ENCODE assay signal across 8 cellular contexts in the genomic region with DNA sequence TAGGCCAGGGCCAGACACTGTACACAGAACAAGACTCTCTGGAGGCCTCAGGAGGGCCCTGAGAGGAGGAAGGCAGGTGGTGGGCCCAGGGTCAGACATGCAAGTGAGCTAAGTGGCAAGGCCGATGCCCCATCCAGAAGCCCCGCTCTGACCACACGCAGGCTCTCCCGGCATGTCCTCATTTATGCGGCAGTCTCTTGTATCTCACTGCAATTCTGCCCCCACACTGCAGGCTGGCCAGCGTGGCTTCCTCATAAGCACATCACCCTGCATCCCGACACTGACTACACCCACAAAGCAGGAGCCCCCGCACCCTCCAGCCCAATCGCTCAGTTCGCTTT. TPM values are rescaled to one million over a fixed set of nuclear protein-coding genes. Genes with fewer than 3 reads are reported as not detected.
A peak's percentile ranks its signal among the peaks of the same experiment; 100 is the strongest.
DNase-seq lines count a peak whose midpoint lies in the region; ATAC-seq and TF ChIP-seq lines count a peak whose summit lies in the region.

No MANE protein-coding gene starts in this region.

- H3K4me3 ChIP-seq in ACC112 (ENCODE audit: low read depth, low read length) (no peak overlapping the region), PC-9 (no peak overlapping the region)

- ATAC-seq in effector memory CD8-positive, alpha-beta T cell (replicated peaks) = no peak
- ATAC-seq in GM21515 (IDR thresholded peaks at IDR 0.05; ENCODE audit: unreplicated experiment) (no peak), GM18873 (IDR thresholded peaks at IDR 0.05; ENCODE audit: low FRiP score, unreplicated experiment) (no peak), HG03196 (IDR thresholded peaks at IDR 0.05; ENCODE audit: unreplicated experiment) (no peak)

- H3K27ac ChIP-seq in ACC112 (ENCODE audit: low read depth, low read length) = peak overlapping the region; percentile 99
- H3K27ac ChIP-seq in PC-9 = peak overlapping the region; percentile 92

- no peaks in the 10 kb centered on the region for H3K27me3 Mint-ChIP-seq in effector memory CD8-positive, alpha-beta T cell
- H3K27me3 Mint-ChIP-seq in neural crest cell (ENCODE audit: low read depth) = no peaks in the 10 kb centered on the region

- H3K27ac Mint-ChIP-seq in effector memory CD8-positive, alpha-beta T cell = peak overlapping the region; percentile 97 to 98
- H3K27ac Mint-ChIP-seq in neural crest cell (ENCODE audit: unreplicated experiment) = peak overlapping the region; percentile 75

- H3K4me1 ChIP-seq in ACC112 (ENCODE audit: control insufficient read depth, insufficient read depth, low read length, unreplicated experiment) (peaks cover 67% of the 10 kb centered on the region), PC-9 (replicated peaks; ENCODE audit: insufficient read depth) (peaks cover 34% of the 10 kb centered on the region)

- peaks cover 40 to 55% of the 10 kb centered on the region in 2 donors for H3K4me1 Mint-ChIP-seq in effector memory CD8-positive, alpha-beta T cell (ENCODE audit: low read depth in 2 of 2)
- H3K4me1 Mint-ChIP-seq in neural crest cell = peaks cover 67% of the 10 kb centered on the region

- peaks cover 40% of the 10 kb centered on the region for H3F3A ChIP-seq in PC-9 (ENCODE audit: insufficient read depth, low read depth)

- H3K9me2 ChIP-seq in PC-9 (ENCODE audit: insufficient read depth) = no peaks in the 10 kb centered on the region

- peak overlapping the region; percentile 62; the same call in 1 of the 2 replicates for H3K4me2 ChIP-seq in PC-9

- H2AFZ ChIP-seq in ACC112 (ENCODE audit: low read length, unreplicated experiment) (no peak overlapping the region), PC-9 (no peak overlapping the region)

- no TSS peak for BruUV-seq in PC-9 (replicated peaks; lab: Mats Ljungman, UMichigan)

- no peak overlapping the region for H3K4me3 Mint-ChIP-seq in effector memory CD8-positive, alpha-beta T cell
- H3K4me3 Mint-ChIP-seq in neural crest cell = no peak overlapping the region

- peaks cover 10% of the 10 kb centered on the region for H3K36me3 Mint-ChIP-seq in effector memory CD8-positive, alpha-beta T cell (ENCODE audit: insufficient read depth)
- peaks cover 29% of the 10 kb centered on the region for H3K36me3 Mint-ChIP-seq in neural crest cell (ENCODE audit: low read depth)

- no peaks in the 10 kb centered on the region for H3K9me3 Mint-ChIP-seq in effector memory CD8-positive, alpha-beta T cell
- H3K9me3 Mint-ChIP-seq in neural crest cell = no peaks in the 10 kb centered on the region

- peaks cover 70% of the 10 kb centered on the region for H3K79me2 ChIP-seq in ACC112 (ENCODE audit: control insufficient read depth, insufficient read depth, low read length, unreplicated experiment)
- peaks cover 30% of the 10 kb centered on the region for H3K79me2 ChIP-seq in PC-9 (ENCODE audit: low read depth)

- POLR2A ChIA-PET in PC-9 (lab: Charles Lee; ENCODE audit: unreplicated experiment) = no interaction called here

- H3K36me3 ChIP-seq in ACC112 (ENCODE audit: insufficient read depth, low read length) (peaks cover 30% of the 10 kb centered on the region), PC-9 (ENCODE audit: low read depth) (peaks cover 12% of the 10 kb centered on the region)

- no peak for DNase-seq in PC-9
- no peak for DNase-seq in effector memory CD8-positive, alpha-beta T cell
- no peak for DNase-seq in neural crest cell (ENCODE audit: low read depth, low spot score)
- DNase-seq in stimulated activated CD4-positive, alpha-beta T cell treated with anti-CD3 and anti-CD28 coated beads, Interleukin-4, amount 100 ng/mL, for 4 hours = no peak

- no peaks in the 10 kb centered on the region for H4K20me1 ChIP-seq in PC-9 (ENCODE audit: insufficient read depth)

- no peaks in the 10 kb centered on the region for H3K27me3 ChIP-seq in ACC112 (ENCODE audit: insufficient read depth, low read length)
- no peaks in the 10 kb centered on the region for H3K27me3 ChIP-seq in PC-9 (ENCODE audit: insufficient read depth, low read depth)

- no peaks in the 10 kb centered on the region for H3K9me3 ChIP-seq in PC-9 (ENCODE audit: insufficient read depth, low read depth)

- CTCF ChIA-PET in PC-9 (lab: Charles Lee) = interaction anchor here (0.7 kb wide), 1 partner anchor 17 kb away, joined by 4 read pairs; a partner anchor contains a TSS

- TF ChIP-seq CTCF in PC-9 (conservative IDR thresholded peaks at IDR 0.05) (no peak), neural crest cell (conservative IDR thresholded peaks at IDR 0.05) (no peak)

- intact Hi-C loops in PC-9 (cut with micrococcal nuclease; ENCODE audit: unreplicated experiment) = loop anchor here (2.0 kb wide), 1 partner anchor 111 kb away; no protein-coding TSS in a partner anchor

RNA-seq across cellular contexts. Expression of a gene that starts 17.5 kb away (rescaled TPM):
- 54.5 and 62.1 TPM in 2 replicates for total RNA-seq in PC-9 (2021)
- total RNA-seq in neural crest cell = 32.9 and 34.3 TPM in 2 replicates

RNA-seq across cellular contexts. Expression of a gene that starts 40.0 kb away (rescaled TPM):
- not detected in 2 replicates for total RNA-seq in PC-9 (2021)
- total RNA-seq in neural crest cell = not detected in 2 replicates
